Comparison of ENCODE assay signal across 8 cellular contexts in genomic region chr2:54666131-54666637, GRCh38. TPM values are rescaled to one million over a fixed set of nuclear protein-coding genes. Genes with fewer than 3 reads are reported as not detected.
DNase-seq lines count a peak whose midpoint lies in the region; ATAC-seq, FAIRE-seq and TF ChIP-seq lines count a peak whose summit lies in the region.

No MANE protein-coding gene starts in this region.

- TF ChIP-seq EP300 in A549 (IDR thresholded peaks at IDR 0.05) = no peak

- no peaks in the 10 kb centered on the region for H3K27me3 ChIP-seq in mucosa of rectum (ENCODE audit: control insufficient read depth in 2 of 2, insufficient read depth in 2 of 2, low read length in 2 of 2)

- ATAC-seq in A549 = peak in 1 of 2 experiments; percentile 42; a peak in 3 of 6 replicates
- ATAC-seq in GM21529 (IDR thresholded peaks at IDR 0.05; ENCODE audit: unreplicated experiment) = no peak

- no peak overlapping the region for H3K4me3 ChIP-seq in A549
- no peak overlapping the region for H3K4me3 ChIP-seq in mucosa of rectum (ENCODE audit: low read length in 2 of 2)

- no peak for FAIRE-seq in A549 (lab: Jason Lieb, UNC)

- no peak for TF ChIP-seq RAD21 in A549 (conservative IDR thresholded peaks at IDR 0.05 in 1 of 2, IDR thresholded peaks at IDR 0.05 in 1 of 2)

- 63% methylated on average over 3 of the region's 3 CpGs for WGBS in A549 (ENCODE audit: missing lambda C conversion rate)

- peaks cover 47% of the 10 kb centered on the region for H3K4me1 ChIP-seq in A549
- peaks cover 6 to 11% of the 10 kb centered on the region in 2 donors for H3K4me1 ChIP-seq in mucosa of rectum (ENCODE audit: control insufficient read depth in 2 of 2, insufficient read depth in 2 of 2, low read length in 2 of 2)

- CTCF ChIA-PET in A549 (lab: Yijun Ruan, JAX) = interaction anchor here (0.5 to 5.6 kb wide), 16 partner anchors 10 to 559 kb away, joined by 3 to 50 read pairs (median 6); no protein-coding TSS in a partner anchor

- TF ChIP-seq POLR2A in A549 (IDR thresholded peaks at IDR 0.05; ENCODE audit: low read length) = no peak

- no peaks in the 10 kb centered on the region for H3K9me3 ChIP-seq in A549
- no peaks in the 10 kb centered on the region for H3K9me3 ChIP-seq in mucosa of rectum (ENCODE audit: control insufficient read depth in 2 of 2, low read length in 2 of 2)

- TF ChIP-seq CTCF in A549 (IDR thresholded peaks at IDR 0.05) = no peak

- peak overlapping the region; percentile 34 to 53; a peak in 5 of 6 replicates for H3K27ac ChIP-seq in A549
- H3K27ac ChIP-seq in mucosa of rectum (ENCODE audit: low read depth in 2 of 2, low read length in 2 of 2) = peak overlapping the region; percentile 64

- H3K9ac ChIP-seq in mucosa of rectum (ENCODE audit: low read depth in 1 of 2, low read length in 2 of 2) = no peak overlapping the region

- H3K36me3 ChIP-seq in mucosa of rectum (ENCODE audit: control insufficient read depth in 2 of 2, insufficient read depth in 2 of 2, low read length in 2 of 2) = peaks cover 84 to 95% of the 10 kb centered on the region in 2 donors

- POLR2A ChIA-PET in A549 (lab: Yijun Ruan, JAX) = interaction anchor here (1.2 kb wide), 1 partner anchor 385 kb away, joined by 3 read pairs; no protein-coding TSS in a partner anchor

- H3K4me2 ChIP-seq in A549 = peak overlapping the region; percentile 55

- DNase-seq in A549 (ENCODE audit: low read depth in 1 of 2, low spot score in 1 of 2) (peak in 1 of 2 experiments; percentile 30), NCI-H226 (peak; percentile 39), epidermal melanocyte (ENCODE audit: insufficient read length, low spot score) (peak; percentile 40), RPMI8226 (no peak), KG1 (lab: John Stamatoyannopoulos, UW) (no peak), dermis blood vessel endothelial cell (no peak)

TF ChIP-seq in A549, 52 proteins besides CTCF, POLR2A, EP300 and RAD21:
- TF ChIP-seq FOSL2 (IDR thresholded peaks at IDR 0.05) = no peak
- 0 out of 2 replicates have a peak, but pooled peaks have one; percentile 20 for TF ChIP-seq FOSL2 (CRISPR knock-in tag; IDR thresholded peaks at IDR 0.05)
- TF ChIP-seq, protein P1, sequence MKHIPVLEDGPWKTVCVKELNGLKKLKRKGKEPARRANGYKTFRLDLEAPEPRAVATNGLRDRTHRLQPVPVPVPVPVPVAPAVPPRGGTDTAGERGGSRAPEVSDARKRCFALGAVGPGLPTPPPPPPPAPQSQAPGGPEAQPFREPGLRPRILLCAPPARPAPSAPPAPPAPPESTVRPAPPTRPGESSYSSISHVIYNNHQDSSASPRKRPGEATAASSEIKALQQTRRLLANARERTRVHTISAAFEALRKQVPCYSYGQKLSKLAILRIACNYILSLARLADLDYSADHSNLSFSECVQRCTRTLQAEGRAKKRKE (CRISPR knock-in tag; IDR thresholded peaks at IDR 0.05; ENCODE audit: low read depth) = no peak
TF ChIP-seq in A549: peak in this region for 1.

RNA-seq across cellular contexts. Expression of gene EML6, which starts 57.3 kb away (rescaled TPM):
- polyA plus RNA-seq in A549 (2011; rRNA removed) = 1.5 and 3.0 TPM in 2 replicates
- polyA plus RNA-seq in A549 (2012; cell fraction: cytosol; rRNA removed) = 1.0 and 1.5 TPM in 2 replicates
- 3.2 and 4.7 TPM in 2 replicates for polyA plus RNA-seq in A549 (2012; cell fraction: nucleus; rRNA removed)
- polyA plus RNA-seq in A549 (2017; fragmentation: RNase III; extraction: RNeasy Plus Mini Kit Qiagen cat#74134 plus additional on column Dnase treatment) = 1.4 to 1.8 TPM (median 1.7 TPM) in 3 replicates
- 1.8 and 3.4 TPM in 2 replicates for polyA minus RNA-seq in A549 (2011; rRNA and poly(A)+ RNA removed)
- total RNA-seq in dermis blood vessel endothelial cell = 0.17 and 1.1 TPM in 2 replicates

Comparison
In these comparisons a context has a peak if more than half of its experiments do, and no peak if none do; other contexts are left out.
1. DNase-seq: peak in NCI-H226 (single experiment) and epidermal melanocyte (single experiment); none in RPMI8226 (single experiment), KG1 (single experiment) and dermis blood vessel endothelial cell (single experiment).